Comparison of ENCODE assay signal across 8 cellular contexts in genomic region chr17:64497565-64498035, GRCh38. TPM values are rescaled to one million over a fixed set of nuclear protein-coding genes. Genes with fewer than 3 reads are reported as not detected.
DNase-seq lines count a peak whose midpoint lies in the region; TF ChIP-seq lines count a peak whose summit lies in the region.

No MANE protein-coding gene starts in this region.

- H3K14ac ChIP-seq in neuronal stem cell (ENCODE audit: low read length), result no peak overlapping the region

- H3K9me2 ChIP-seq in MM.1S (replicated peaks; ENCODE audit: insufficient read depth, low read length), result no peaks in the 10 kb centered on the region

- H3K23ac ChIP-seq in neuronal stem cell (ENCODE audit: low read depth, low read length, poor library complexity), result peak overlapping the region; percentile 61

- peaks cover 58% of the 10 kb centered on the region for H3K79me2 ChIP-seq in MM.1S (ENCODE audit: low read length)

- peaks cover 22% of the 10 kb centered on the region for H4K20me1 ChIP-seq in MM.1S (ENCODE audit: insufficient read depth, low read length)

- no peak overlapping the region for H2BK5ac ChIP-seq in neuronal stem cell (ENCODE audit: low read length)

- H3K4me1 ChIP-seq in MM.1S (ENCODE audit: low read length) (peaks cover 37% of the 10 kb centered on the region), neuronal stem cell (ENCODE audit: control insufficient read depth in 2 of 2, insufficient read depth in 1 of 2, low read depth in 1 of 2, low read length in 2 of 2) (peaks cover 2 to 8% of the 10 kb centered on the region in 2 donors)

- no peak for TF ChIP-seq CTCF in GM10266 (IDR thresholded peaks at IDR 0.05; ENCODE audit: control insufficient read depth, insufficient read depth, low read depth, missing control alignments)
- no peak for TF ChIP-seq CTCF in MM.1S (IDR thresholded peaks at IDR 0.05; ENCODE audit: low read length)

- peaks cover 80% of the 10 kb centered on the region for H3K36me3 Mint-ChIP-seq in dendritic cell treated with granulocyte-macrophage colony-stimulating factor and Interleukin-4, amounts not matched to agents 40 ng/mL and 50 ng/mL, for 4 days (ENCODE audit: low read depth)

- H2BK15ac ChIP-seq in neuronal stem cell (ENCODE audit: low read length), result no peak overlapping the region

- H2BK12ac ChIP-seq in neuronal stem cell (ENCODE audit: low read length), result no peak overlapping the region

- H3K9me3 ChIP-seq in MM.1S (replicated peaks; ENCODE audit: insufficient read depth, low read length) (no peaks in the 10 kb centered on the region), neuronal stem cell (replicated peaks in 1 of 2; ENCODE audit: control insufficient read depth in 2 of 2, insufficient read depth in 1 of 2, low read depth in 1 of 2, low read length in 2 of 2) (no peaks in the 10 kb centered on the region)

- no peak overlapping the region for H2AK5ac ChIP-seq in neuronal stem cell (ENCODE audit: low read depth, low read length)

- no peaks in the 10 kb centered on the region for H3K27me3 Mint-ChIP-seq in dendritic cell treated with granulocyte-macrophage colony-stimulating factor and Interleukin-4, amounts not matched to agents 40 ng/mL and 50 ng/mL, for 4 days

- H3K9ac ChIP-seq in MM.1S (ENCODE audit: low read length) (peak overlapping the region; percentile 51), neuronal stem cell (ENCODE audit: low read depth, low read length, poor library complexity) (no peak overlapping the region)

- DNase-seq in GM10266 (ENCODE audit: extremely low spot score) (peak; percentile 33), MM.1S (no peak), neuronal stem cell (ENCODE audit: low spot score) (no peak), GDM1 (lab: John Stamatoyannopoulos, UW) (no peak), KG1 (lab: John Stamatoyannopoulos, UW) (no peak), NCI-H1417 (lab: John Stamatoyannopoulos, UW) (no peak), NCI-H226 (no peak)

- H3K9me3 Mint-ChIP-seq in dendritic cell treated with granulocyte-macrophage colony-stimulating factor and Interleukin-4, amounts not matched to agents 40 ng/mL and 50 ng/mL, for 4 days, result no peaks in the 10 kb centered on the region

- peaks cover 3% of the 10 kb centered on the region for H3K79me1 ChIP-seq in neuronal stem cell (ENCODE audit: low read depth, low read length)

- peak overlapping the region; percentile 90 for H3K4me3 Mint-ChIP-seq in dendritic cell treated with granulocyte-macrophage colony-stimulating factor and Interleukin-4, amounts not matched to agents 40 ng/mL and 50 ng/mL, for 4 days

- H3F3A ChIP-seq in MM.1S (ENCODE audit: insufficient read depth, low read length), result peaks cover 64% of the 10 kb centered on the region

- no peak overlapping the region for H2BK120ac ChIP-seq in neuronal stem cell (ENCODE audit: low read depth, low read length)

- peak overlapping the region; percentile 86 for H3K27ac ChIP-seq in MM.1S (ENCODE audit: low read length)
- H3K27ac ChIP-seq in neuronal stem cell (replicated peaks; ENCODE audit: low read length), result peak overlapping the region; percentile 93

- H3K4me3 ChIP-seq in MM.1S (ENCODE audit: low read length) (peak overlapping the region; percentile 89), neuronal stem cell (ENCODE audit: low read length in 2 of 2) (peak overlapping the region; percentile 70 to 91)

- H3K4ac ChIP-seq in neuronal stem cell (ENCODE audit: low read length), result peak overlapping the region; percentile 19

- H4K8ac ChIP-seq in neuronal stem cell (ENCODE audit: low read depth, low read length), result no peak overlapping the region

- intact Hi-C loops in dendritic cell treated with granulocyte-macrophage colony-stimulating factor and Interleukin-4, amounts not matched to agents 40 ng/mL and 50 ng/mL, for 4 days (cut with micrococcal nuclease), result loop anchor here (1.0 to 10.0 kb wide), 2 partner anchors 8 to 173 kb away; no protein-coding TSS in a partner anchor

- H3K27ac Mint-ChIP-seq in dendritic cell treated with granulocyte-macrophage colony-stimulating factor and Interleukin-4, amounts not matched to agents 40 ng/mL and 50 ng/mL, for 4 days, result peak overlapping the region; percentile 92

- H3K18ac ChIP-seq in neuronal stem cell (ENCODE audit: low read length), result no peak overlapping the region

- peaks cover 23% of the 10 kb centered on the region for H3K36me3 ChIP-seq in MM.1S (replicated peaks; ENCODE audit: insufficient read depth, low read length)
- peaks cover 31 to 68% of the 10 kb centered on the region in 2 donors for H3K36me3 ChIP-seq in neuronal stem cell (replicated peaks in 1 of 2; ENCODE audit: control insufficient read depth in 2 of 2, insufficient read depth in 2 of 2, low read length in 2 of 2)

- H3K27me3 ChIP-seq in MM.1S (replicated peaks; ENCODE audit: insufficient read depth, low read length) (no peaks in the 10 kb centered on the region), neuronal stem cell (ENCODE audit: control insufficient read depth in 3 of 3, insufficient read depth in 3 of 3, low read depth in 1 of 3, low read length in 3 of 3) (no peaks in the 10 kb centered on the region)

- H2AFZ ChIP-seq in MM.1S (ENCODE audit: low read length) (no peak overlapping the region), neuronal stem cell (ENCODE audit: low read length) (no peak overlapping the region)

- H3K4me2 ChIP-seq in MM.1S (ENCODE audit: low read depth, low read length) (peak overlapping the region; percentile 89), neuronal stem cell (ENCODE audit: insufficient read depth, low read length, poor library complexity, severe bottlenecking) (peak overlapping the region; percentile 78)

- H4K91ac ChIP-seq in neuronal stem cell (ENCODE audit: low read depth, low read length, poor library complexity), result no peak overlapping the region

- no CpG with 5 or more reads among the region's 4 CpGs for WGBS in neuronal stem cell (ENCODE audit: extremely low coverage in 2 of 2, insufficient read length in 2 of 2, insufficient replicate concordance in 1 of 2), 2 donors

- H3K4me1 Mint-ChIP-seq in dendritic cell treated with granulocyte-macrophage colony-stimulating factor and Interleukin-4, amounts not matched to agents 40 ng/mL and 50 ng/mL, for 4 days (ENCODE audit: low read depth), result peaks cover 76% of the 10 kb centered on the region

RNA-seq across cellular contexts. Expression of gene POLG2, which starts 0.7 kb away (rescaled TPM):
- polyA plus RNA-seq in neuronal stem cell (2013, experiment 1 of 2), result 16.1 TPM
- polyA plus RNA-seq in neuronal stem cell (2013, experiment 2 of 2), result 16.8 TPM

RNA-seq across cellular contexts. Expression of gene DDX5, which starts 8.5 kb away (rescaled TPM):
- polyA plus RNA-seq in neuronal stem cell (2013, experiment 1 of 2), result 616 TPM
- 618 TPM for polyA plus RNA-seq in neuronal stem cell (2013, experiment 2 of 2)

RNA-seq across cellular contexts. Expression of gene CEP95, which starts 9.2 kb away (rescaled TPM):
- polyA plus RNA-seq in neuronal stem cell (2013, experiment 1 of 2), result 50.3 TPM
- 51.8 TPM for polyA plus RNA-seq in neuronal stem cell (2013, experiment 2 of 2)

RNA-seq across cellular contexts. Expression of gene MILR1, which starts 48.7 kb away (rescaled TPM):
- polyA plus RNA-seq in neuronal stem cell (2013, experiment 1 of 2), result not detected
- polyA plus RNA-seq in neuronal stem cell (2013, experiment 2 of 2), result not detected
